In genomic region chr1:106952766-106953165, GRCh38 we compare ENCODE assay signal across 23 cellular contexts.
DNase-seq lines count a peak whose midpoint lies in the region; ATAC-seq and TF ChIP-seq lines count a peak whose summit lies in the region.
"Had no signal": no experiment of that assay in that cellular context is flagged by ENCODE, and none has a peak within 500 bp of the region (broad histone marks: within the 10 kb centered on the region; RNA-seq: fewer than 3 reads in every experiment).

No MANE protein-coding gene starts in this region.

- H3K4me3 ChIP-seq in HEK293 (ENCODE audit: low read depth, low read length) (no peak overlapping the region), transverse colon (no peak overlapping the region), ovary (no peak overlapping the region)
- H3K4me3 ChIP-seq: colonic mucosa, heart right ventricle, Peyer's patch had no signal

- H3K27ac ChIP-seq in HEK293 (ENCODE audit: extremely low read depth, low read depth, low read length) (no peak overlapping the region), transverse colon (no peak overlapping the region), ovary (no peak overlapping the region)
- H3K27ac ChIP-seq: brain microvascular endothelial cell, colonic mucosa, heart right ventricle, Peyer's patch had no signal

- WGBS in transverse colon (ENCODE audit: low coverage in 1 of 2), 2 donors = 80 to 87% methylated on average over 1 of the region's 1 CpG
- 62 to 83% (median 77%) methylated on average over 1 of the region's 1 CpG for WGBS in ovary, 3 donors

- H3K36me3 ChIP-seq in HEK293 (ENCODE audit: control insufficient read depth in 2 of 2, insufficient read depth in 1 of 2, low read length in 2 of 2) (no peaks in the 10 kb centered on the region), transverse colon (no peaks in the 10 kb centered on the region), ovary (no peaks in the 10 kb centered on the region)
- H3K36me3 ChIP-seq: brain microvascular endothelial cell, colonic mucosa, heart right ventricle, Peyer's patch had no signal

- POLR2A ChIA-PET in HEK293 (lab: Yijun Ruan, JAX) = no interaction called here

- in situ Hi-C loops in transverse colon (cut with MboI; ENCODE audit: low pct_ligation_motif_present in 1 of 4, low pct_unique_long_range_greater_than_20kb in 1 of 4, low sequenced_read_pairs in 3 of 4) = no loop called here

- H3K9me3 ChIP-seq in HEK293 (ENCODE audit: control insufficient read depth, insufficient read depth, low read depth, low read length) (no peaks in the 10 kb centered on the region), transverse colon (no peaks in the 10 kb centered on the region), ovary (no peaks in the 10 kb centered on the region)
- H3K9me3 ChIP-seq: colonic mucosa, heart right ventricle, Peyer's patch had no signal

- ATAC-seq in HG03565 (IDR thresholded peaks at IDR 0.05; ENCODE audit: unreplicated experiment) = no peak
- ATAC-seq: heart right ventricle; left cardiac atrium; sciatic nerve; stimulated activated naive CD8-positive, alpha-beta T cell treated with anti-CD3 and anti-CD28 coated beads, Interleukin-15, amount 100 ng/mL, for 72 hours had no signal

- intact Hi-C loops in transverse colon (cut with DNase I; ENCODE audit: low total_unique reads) = no loop called here
- intact Hi-C loops in ovary (cut with DNase I) = no loop called here

- CTCF ChIA-PET in HEK293 (lab: Yijun Ruan, JAX) = no interaction called here

- H3K27me3 ChIP-seq in transverse colon (no peaks in the 10 kb centered on the region), ovary (no peaks in the 10 kb centered on the region)
- H3K27me3 ChIP-seq: brain microvascular endothelial cell, colonic mucosa, heart right ventricle, Peyer's patch had no signal

- DNase-seq in RKO (ENCODE audit: low spot score) (peak; percentile 67), fibroblast of gingiva (ENCODE audit: low read depth) (peak; percentile 7), stromal cell of bone marrow (ENCODE audit: low read depth) (peak; percentile 22), transverse colon (no peak), ovary (no peak)
- DNase-seq: activated CD4-positive, alpha-beta T cell treated with anti-CD3 and anti-CD28 coated beads for 1 hour; activated CD8-positive, alpha-beta memory T cell treated with anti-CD3 and anti-CD28 coated beads for 24 hours; activated gamma-delta T cell treated with Interleukin-2 at 50 U/mL for 16 hours; activated T-cell treated with anti-CD3 and anti-CD28 coated beads, Interleukin-2, amount 50 U/mL, for 1 hour; brain microvascular endothelial cell; CD4-positive, alpha-beta memory T cell; colonic mucosa; GF-D8; GOT3; heart right ventricle; left cardiac atrium; NCI-H1436 treated with DMSO at 0.1 percent for 48 hours; NCI-H510A; Peyer's patch; stimulated activated naive CD8-positive, alpha-beta T cell treated with anti-CD3 and anti-CD28 coated beads, Interleukin-15, amount 100 ng/mL, for 72 hours had no signal

- no peak for TF ChIP-seq CTCF in HEK293 (tag by site-specific recombination; IDR thresholded peaks at IDR 0.05)
- TF ChIP-seq CTCF in transverse colon (IDR thresholded peaks at IDR 0.05) = no peak
- TF ChIP-seq CTCF in ovary (IDR thresholded peaks at IDR 0.05) = no peak

- TF ChIP-seq POLR2A in transverse colon (IDR thresholded peaks at IDR 0.05) (no peak), ovary (IDR thresholded peaks at IDR 0.05) (no peak)

- TF ChIP-seq EP300 in transverse colon (IDR thresholded peaks at IDR 0.05; ENCODE audit: low read depth) (no peak), ovary (IDR thresholded peaks at IDR 0.05) (no peak)

- H3K4me1 ChIP-seq in HEK293 (ENCODE audit: control insufficient read depth, insufficient read depth, low read length) (no peaks in the 10 kb centered on the region), transverse colon (peaks cover 0 to 4% (median 0%) of the 10 kb centered on the region in 4 donors), ovary (ENCODE audit: insufficient read depth) (no peaks in the 10 kb centered on the region)
- H3K4me1 ChIP-seq: colonic mucosa, heart right ventricle, Peyer's patch had no signal

TF ChIP-seq in HEK293, 187 proteins besides CTCF, POLR2A, EP300 and RAD21:
- TF ChIP-seq OVOL3 (tag by site-specific recombination; IDR thresholded peaks at IDR 0.05) (no peak), ZNF660 (tag by site-specific recombination; IDR thresholded peaks at IDR 0.05) (0 out of 2 replicates have a peak, but pooled peaks have one; percentile 28), ZNF354C (tag by site-specific recombination; IDR thresholded peaks at IDR 0.05; ENCODE audit: borderline replicate concordance, low read depth) (no peak)
TF ChIP-seq in HEK293: peak in this region for 1.

Comparison
In these comparisons a context has a peak if more than half of its experiments do, and no peak if none do; other contexts are left out.
1. DNase-seq: peak in RKO (single experiment), fibroblast of gingiva (single experiment) and stromal cell of bone marrow (single experiment); none in transverse colon (single experiment) and ovary (0 of 5).